In genomic region chr13:72820898-72821279, GRCh38 we compare ENCODE assay signal across 17 cellular contexts. TPM values are rescaled to one million over a fixed set of nuclear protein-coding genes. Genes with fewer than 3 reads are reported as not detected.
DNase-seq lines count a peak whose midpoint lies in the region; ATAC-seq and TF ChIP-seq lines count a peak whose summit lies in the region.
"Had no signal": no experiment of that assay in that cellular context is flagged by ENCODE, and none has a peak within 500 bp of the region (broad histone marks: within the 10 kb centered on the region; RNA-seq: fewer than 3 reads in every experiment).

No MANE protein-coding gene starts in this region.

- POLR2A ChIA-PET in WTC11 (lab: Charles Lee) = no interaction called here

- CTCF ChIA-PET in WTC11 (lab: Charles Lee) = no interaction called here

- H2AFZ ChIP-seq in GM23338 = no peak overlapping the region

- no peaks in the 10 kb centered on the region for H3F3A ChIP-seq in GM23338 (replicated peaks; ENCODE audit: low read depth)

- TF ChIP-seq POLR2A in lower leg skin (IDR thresholded peaks at IDR 0.05) = no peak

- H3K9me3 Mint-ChIP-seq in GM23338 (no peaks in the 10 kb centered on the region), WTC11 (peaks cover 3% of the 10 kb centered on the region), progenitor cell of endocrine pancreas (ENCODE audit: low read depth) (no peaks in the 10 kb centered on the region)
- H3K9me3 Mint-ChIP-seq: CD14-positive monocyte; CD8-positive, alpha-beta T cell; HFFc6 had no signal

- H3K27ac ChIP-seq in GM23338 (ENCODE audit: low read depth) (no peak overlapping the region), right cardiac atrium (ENCODE audit: low read length) (no peak overlapping the region)
- H3K27ac ChIP-seq: BLaER1 had no signal

- H3K36me3 Mint-ChIP-seq in GM23338 (ENCODE audit: low read depth) = peaks cover 4% of the 10 kb centered on the region; the same call in 2 of the 3 replicates
- H3K36me3 Mint-ChIP-seq in WTC11 = peaks cover 6% of the 10 kb centered on the region
- H3K36me3 Mint-ChIP-seq in progenitor cell of endocrine pancreas (ENCODE audit: insufficient read depth) = peaks cover 13% of the 10 kb centered on the region
- H3K36me3 Mint-ChIP-seq in T-helper 17 cell (ENCODE audit: low read depth) = peaks cover 5% of the 10 kb centered on the region

- TF ChIP-seq CTCF in GM23338 (conservative IDR thresholded peaks at IDR 0.05; ENCODE audit: low read depth in 2 of 2) = no peak
- no peak for TF ChIP-seq CTCF in WTC11 (IDR thresholded peaks at IDR 0.05)
- no peak for TF ChIP-seq CTCF in fibroblast of villous mesenchyme (IDR thresholded peaks at IDR 0.05; ENCODE audit: insufficient read depth, low read depth, low read length)
- TF ChIP-seq CTCF in progenitor cell of endocrine pancreas (IDR thresholded peaks at IDR 0.05; ENCODE audit: unreplicated experiment) = no peak
- TF ChIP-seq CTCF in lower leg skin (IDR thresholded peaks at IDR 0.05) = no peak

- H3K79me2 ChIP-seq in GM23338 (replicated peaks; ENCODE audit: insufficient read depth) = no peaks in the 10 kb centered on the region

- H3K9me3 ChIP-seq in T-helper 17 cell (ENCODE audit: control insufficient read depth, low read length, poor library complexity, severe bottlenecking) (no peaks in the 10 kb centered on the region), right cardiac atrium (ENCODE audit: control insufficient read depth, low read length) (no peaks in the 10 kb centered on the region)
- H3K9me3 ChIP-seq: BLaER1 had no signal

- ATAC-seq in GM23338 (peak; percentile 88), WTC11 (peak; percentile 76), T-helper 17 cell (no peak), right cardiac atrium (no peak)
- ATAC-seq: CD8-positive, alpha-beta T cell; HCT116 had no signal

- DNase-seq in GM23338 (ENCODE audit: low spot score) (peak; percentile 55), WTC11 (ENCODE audit: low spot score) (no peak), fibroblast of villous mesenchyme (ENCODE audit: low read depth) (peak; percentile 12), progenitor cell of endocrine pancreas (ENCODE audit: low spot score, unreplicated experiment) (no peak), NCI-H524 (lab: John Stamatoyannopoulos, UW) (no peak), lower leg skin (ENCODE audit: low spot score in 2 of 2) (no peak), T-helper 17 cell (no peak), right cardiac atrium (no peak)
- DNase-seq: 8988T; Calu3; CD8-positive, alpha-beta T cell; DMS79 treated with DMSO at 0.1 percent for 48 hours; GF-D8 had no signal

- H3K27me3 ChIP-seq in GM23338 (ENCODE audit: insufficient read depth) (no peaks in the 10 kb centered on the region), right cardiac atrium (ENCODE audit: control insufficient read depth, insufficient read depth) (no peaks in the 10 kb centered on the region)
- H3K27me3 ChIP-seq: BLaER1 had no signal

- no peaks in the 10 kb centered on the region for H4K20me1 ChIP-seq in GM23338 (replicated peaks; ENCODE audit: insufficient read depth)
- H4K20me1 ChIP-seq: BLaER1 had no signal

- no peak overlapping the region for H3K4me2 ChIP-seq in GM23338
- H3K4me2 ChIP-seq: BLaER1 had no signal

- 67 to 74% methylated on average over 1 of the region's 1 CpG for WGBS in lower leg skin, 2 donors
- WGBS in right cardiac atrium = 66% methylated on average over 1 of the region's 1 CpG

- peaks cover 6% of the 10 kb centered on the region for H3K4me1 Mint-ChIP-seq in GM23338
- H3K4me1 Mint-ChIP-seq in WTC11 = peaks cover 10% of the 10 kb centered on the region
- H3K4me1 Mint-ChIP-seq in progenitor cell of endocrine pancreas (ENCODE audit: low read depth) = peaks cover 6% of the 10 kb centered on the region
- H3K4me1 Mint-ChIP-seq in T-helper 17 cell = peaks cover 6% of the 10 kb centered on the region

- no peaks in the 10 kb centered on the region for H3K36me3 ChIP-seq in GM23338 (ENCODE audit: insufficient read depth)

- peaks cover 5% of the 10 kb centered on the region; the same call in 1 of the 2 replicates for H3K4me1 ChIP-seq in GM23338 (ENCODE audit: insufficient read depth)
- H3K4me1 ChIP-seq in right cardiac atrium (ENCODE audit: control insufficient read depth, insufficient read depth, low read length) = peaks cover 1% of the 10 kb centered on the region
- H3K4me1 ChIP-seq: BLaER1 had no signal

- no peak overlapping the region for H3K4me3 ChIP-seq in GM23338
- H3K4me3 ChIP-seq in fibroblast of villous mesenchyme (ENCODE audit: low read depth, low read length) = no peak overlapping the region
- no peak overlapping the region for H3K4me3 ChIP-seq in lower leg skin (ENCODE audit: low read depth, poor library complexity, severe bottlenecking)
- no peak overlapping the region for H3K4me3 ChIP-seq in right cardiac atrium (ENCODE audit: low read length)
- H3K4me3 ChIP-seq: BLaER1 had no signal

- H3K4me3 Mint-ChIP-seq in GM23338 (no peak overlapping the region), WTC11 (no peak overlapping the region), progenitor cell of endocrine pancreas (ENCODE audit: low read depth) (no peak overlapping the region), T-helper 17 cell (no peak overlapping the region)
- H3K4me3 Mint-ChIP-seq: CD14-positive monocyte; CD8-positive, alpha-beta T cell; HFFc6 had no signal

- peak overlapping the region; percentile 87 for H3K27ac Mint-ChIP-seq in GM23338
- peak overlapping the region; percentile 70; the same call in 1 of the 2 replicates for H3K27ac Mint-ChIP-seq in WTC11
- H3K27ac Mint-ChIP-seq in progenitor cell of endocrine pancreas = peak overlapping the region; percentile 68
- no peak overlapping the region for H3K27ac Mint-ChIP-seq in T-helper 17 cell
- H3K27ac Mint-ChIP-seq: CD14-positive monocyte; CD8-positive, alpha-beta T cell; HFFc6 had no signal

- intact Hi-C loops in lower leg skin (cut with DNase I; ENCODE audit: low total_unique reads) (no loop called here), right cardiac atrium (cut with DNase I) (no loop called here)

- no peaks in the 10 kb centered on the region for H3K9me2 ChIP-seq in GM23338 (ENCODE audit: insufficient read depth)

- H3K27me3 Mint-ChIP-seq in GM23338 (ENCODE audit: insufficient read depth, low read depth, poor library complexity) (no peaks in the 10 kb centered on the region), WTC11 (ENCODE audit: low read depth) (no peaks in the 10 kb centered on the region), progenitor cell of endocrine pancreas (no peaks in the 10 kb centered on the region), T-helper 17 cell (no peaks in the 10 kb centered on the region)

TF ChIP-seq in GM23338, 12 proteins besides CTCF, POLR2A, EP300 and RAD21 (continues in another document):
- TF ChIP-seq JUNB (IDR thresholded peaks at IDR 0.05; ENCODE audit: unreplicated experiment) (no peak), CREB1 (CRISPR knock-in tag; IDR thresholded peaks at IDR 0.05; ENCODE audit: low read depth) (no peak)

TF ChIP-seq in WTC11, 78 proteins besides CTCF, POLR2A, EP300 and RAD21 (continues in another document):
- no peak for TF ChIP-seq CDX4 (CRISPR knock-in tag; IDR thresholded peaks at IDR 0.05; ENCODE audit: borderline replicate concordance)
- TF ChIP-seq MAX (CRISPR knock-in tag; IDR thresholded peaks at IDR 0.05) = no peak
- no peak for TF ChIP-seq ATF6 (CRISPR knock-in tag; IDR thresholded peaks at IDR 0.05)
- no peak for TF ChIP-seq GABPB1 (CRISPR knock-in tag; IDR thresholded peaks at IDR 0.05)

RNA-seq across cellular contexts. Expression of gene PIBF1, which starts 39.0 kb away (rescaled TPM):
- total RNA-seq in GM23338 (2014; rRNA removed; shearing (Covaris generic)) = 15.6 and 22.6 TPM in 2 replicates
- polyA plus RNA-seq in GM23338 (2016; fragmentation: Nextera tagmentation; extraction: Ambion mirVana) (11.4 and 14.9 TPM in 2 replicates), right cardiac atrium (10.5 TPM)
- total RNA-seq in WTC11 (2021) (12.5 to 16.0 TPM (median 12.9 TPM) in 3 replicates), fibroblast of villous mesenchyme (23.5 and 25.0 TPM in 2 replicates), progenitor cell of endocrine pancreas (28.7 and 30.4 TPM in 2 replicates), lower leg skin (10 to 100 TPM; 11.4 to 21.1 (median 13.5) TPM), T-helper 17 cell (10 to 100 TPM; 25.4 to 28.3 TPM), right cardiac atrium (10 to 100 TPM; 11.2 to 17.7 (median 13.2) TPM)

RNA-seq across cellular contexts. Expression of gene DIS3, which starts 39.2 kb away (rescaled TPM):
- 43.4 and 45.1 TPM in 2 replicates for total RNA-seq in GM23338 (2014; rRNA removed; shearing (Covaris generic))
- polyA plus RNA-seq in GM23338 (2016; fragmentation: Nextera tagmentation; extraction: Ambion mirVana) (37.0 and 37.7 TPM in 2 replicates), right cardiac atrium (5.3 TPM)
- total RNA-seq in WTC11 (2021) (34.1 to 39.9 TPM (median 35.1 TPM) in 3 replicates), fibroblast of villous mesenchyme (32.5 and 35.0 TPM in 2 replicates), progenitor cell of endocrine pancreas (29.0 and 29.7 TPM in 2 replicates), lower leg skin (10 to 100 TPM; 20.7 to 24.9 (median 23.8) TPM), T-helper 17 cell (10 to 100 TPM; 29.1 to 42.2 TPM), right cardiac atrium (10 to 100 TPM; 15.2 to 16.7 (median 15.6) TPM)

Comparison
In these comparisons a context has a peak if more than half of its experiments do, and no peak if none do; other contexts are left out.
1. ATAC-seq: peak in GM23338 (single experiment) and WTC11 (single experiment); none in T-helper 17 cell (single experiment) and right cardiac atrium (0 of 2).
2. DNase-seq: peak in GM23338 (single experiment) and fibroblast of villous mesenchyme (single experiment); none in WTC11 (single experiment), progenitor cell of endocrine pancreas (single experiment), NCI-H524 (0 of 2), lower leg skin (0 of 2), T-helper 17 cell (0 of 3) and right cardiac atrium (0 of 3).